ENCODE assay signal across 10 cellular contexts in the genomic region with DNA sequence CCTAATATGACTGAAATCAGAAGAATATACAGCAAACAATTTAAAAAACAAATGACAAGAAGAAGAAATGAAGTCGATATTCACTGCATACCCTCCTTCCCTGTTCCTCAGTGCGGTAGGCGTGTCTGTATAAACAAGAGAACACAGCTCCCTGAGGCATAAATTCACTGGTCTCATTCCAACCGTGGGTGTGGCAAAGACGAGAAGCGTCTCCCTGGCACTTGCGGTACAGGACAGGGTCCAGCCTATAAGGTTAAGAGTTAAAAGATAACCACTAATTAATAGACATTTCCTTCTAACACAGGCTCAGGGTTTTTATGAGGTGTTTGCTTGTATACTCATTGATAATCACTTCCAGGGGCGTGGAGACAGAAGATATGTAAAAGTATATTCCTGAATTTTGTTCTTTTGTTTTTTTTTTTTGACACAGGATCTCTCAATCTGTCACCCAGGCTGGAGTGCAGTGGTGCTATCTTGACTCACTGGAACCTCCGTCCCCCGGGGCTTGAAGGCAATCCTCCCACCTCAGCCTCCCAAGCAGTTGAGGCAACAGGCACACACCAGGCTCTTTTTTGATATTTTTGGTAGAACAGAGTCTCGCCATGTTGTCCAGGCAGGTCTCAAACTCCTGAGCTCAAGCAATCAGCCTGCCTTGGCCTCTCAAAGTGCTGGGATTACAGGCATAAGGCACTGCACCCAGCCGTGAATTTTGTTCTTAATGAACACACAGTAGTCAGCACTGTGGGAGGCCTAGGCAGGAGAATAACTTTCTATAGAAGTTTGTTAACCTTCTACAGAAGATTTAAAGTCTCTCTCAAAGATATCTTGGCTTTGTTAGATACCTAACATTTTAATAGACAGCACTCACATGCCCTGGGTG. TPM values are rescaled to one million over a fixed set of nuclear protein-coding genes. Genes with fewer than 3 reads are reported as not detected.
DNase-seq lines count a peak whose midpoint lies in the region; ATAC-seq lines count a peak whose summit lies in the region.
"Had no signal": no experiment of that assay in that cellular context is flagged by ENCODE, and none has a peak within 500 bp of the region (broad histone marks: within the 10 kb centered on the region; RNA-seq: fewer than 3 reads in every experiment).

No MANE protein-coding gene starts in this region.

- H3K4ac ChIP-seq in trophoblast cell (ENCODE audit: low read depth, low read length) = peak overlapping the region; percentile 14

- no peak overlapping the region for H4K91ac ChIP-seq in trophoblast cell (ENCODE audit: low read depth, low read length)

- H3K9me3 ChIP-seq in trophoblast cell (ENCODE audit: insufficient read depth, low read depth, low read length) = no peaks in the 10 kb centered on the region

- no peaks in the 10 kb centered on the region for H3K79me2 ChIP-seq in trophoblast cell (ENCODE audit: control insufficient read depth, insufficient read depth, low read length, poor library complexity)

- peak; percentile 82 for DNase-seq in EL
- peak; percentile 74 for DNase-seq in NCI-H460 (ENCODE audit: extremely low read depth, low read depth)
- peak; percentile 55 for DNase-seq in fibroblast of peridontal ligament (ENCODE audit: extremely low read depth)
- peak; percentile 61 to 78 for DNase-seq in trophoblast cell
- no peak for DNase-seq in cerebellum (ENCODE audit: low spot score)
- no peak for DNase-seq in NCI-H1417 (lab: John Stamatoyannopoulos, UW)
- DNase-seq: T1000 had no signal

- H2AK5ac ChIP-seq in trophoblast cell (ENCODE audit: low read length) = no peak overlapping the region

- peaks cover 7 to 14% of the 10 kb centered on the region in 2 experiments for H3K36me3 ChIP-seq in trophoblast cell (ENCODE audit: control insufficient read depth in 1 of 2, insufficient read depth in 2 of 2, low read length in 2 of 2)

- H3K27me3 ChIP-seq in trophoblast cell (ENCODE audit: insufficient read depth, low read length) = no peaks in the 10 kb centered on the region

- H2BK12ac ChIP-seq in trophoblast cell (ENCODE audit: low read length) = no peak overlapping the region

- no peak overlapping the region for H3K23ac ChIP-seq in trophoblast cell (ENCODE audit: low read length)

- WGBS in trophoblast cell (ENCODE audit: extremely low coverage, insufficient coverage, insufficient read length) = no CpG with 5 or more reads among the region's 12 CpGs

- H2BK120ac ChIP-seq in trophoblast cell (ENCODE audit: insufficient read depth, low read length, poor library complexity) = no peak overlapping the region

- no peak overlapping the region for H2AFZ ChIP-seq in trophoblast cell (ENCODE audit: insufficient read depth, low read length, poor library complexity)

- H3K79me1 ChIP-seq in trophoblast cell (ENCODE audit: low read length) = peaks cover 2% of the 10 kb centered on the region

- no peak overlapping the region for H4K12ac ChIP-seq in trophoblast cell (ENCODE audit: low read depth, low read length)

- ATAC-seq in HG02763 (IDR thresholded peaks at IDR 0.05; ENCODE audit: unreplicated experiment) (no peak), GM21619 (IDR thresholded peaks at IDR 0.05; ENCODE audit: unreplicated experiment) (no peak)

- no peak overlapping the region for H3K27ac ChIP-seq in trophoblast cell (ENCODE audit: low read depth, low read length)

- no peak overlapping the region for H3K4me2 ChIP-seq in trophoblast cell (ENCODE audit: low read length)

- H3K4me1 ChIP-seq in trophoblast cell (ENCODE audit: control insufficient read depth in 1 of 2, insufficient read depth in 2 of 2, low read length in 2 of 2) = peaks cover 0 to 4% of the 10 kb centered on the region in 2 experiments

- no peak overlapping the region for H3K9ac ChIP-seq in trophoblast cell (ENCODE audit: low read length)

- H3K14ac ChIP-seq in trophoblast cell (ENCODE audit: low read length) = no peak overlapping the region

- no peak overlapping the region for H3K18ac ChIP-seq in trophoblast cell (ENCODE audit: low read length)

- H3K4me3 ChIP-seq in trophoblast cell (ENCODE audit: low read depth, low read length) = no peak overlapping the region

- H4K8ac ChIP-seq in trophoblast cell (ENCODE audit: low read depth, low read length) = peak overlapping the region; percentile 54

- no peak overlapping the region for H2BK5ac ChIP-seq in trophoblast cell (ENCODE audit: low read depth, low read length, poor library complexity)

RNA-seq across cellular contexts. Expression of gene CLEC18B, which starts 59.1 kb away (rescaled TPM):
- total RNA-seq in NCI-H460 (2014; rRNA removed; shearing (Covaris generic)) = 0.42 and 0.95 TPM in 2 replicates
- polyA plus RNA-seq in NCI-H460 (2014; cell fraction: nucleus; rRNA removed) = not detected in 2 replicates
- polyA plus RNA-seq in trophoblast cell (2013) = 0.22 and 0.29 TPM in 2 replicates
- 12.2 TPM for total RNA-seq in cerebellum
- polyA plus RNA-seq: endothelial cell of umbilical vein had no signal

Comparison
In these comparisons a context has a peak if more than half of its experiments do, and no peak if none do; other contexts are left out.
1. DNase-seq: peak in EL (single experiment), NCI-H460 (single experiment), fibroblast of peridontal ligament (single experiment) and trophoblast cell (2 of 2); none in cerebellum (single experiment) and NCI-H1417 (0 of 3).